In the genomic region with DNA sequence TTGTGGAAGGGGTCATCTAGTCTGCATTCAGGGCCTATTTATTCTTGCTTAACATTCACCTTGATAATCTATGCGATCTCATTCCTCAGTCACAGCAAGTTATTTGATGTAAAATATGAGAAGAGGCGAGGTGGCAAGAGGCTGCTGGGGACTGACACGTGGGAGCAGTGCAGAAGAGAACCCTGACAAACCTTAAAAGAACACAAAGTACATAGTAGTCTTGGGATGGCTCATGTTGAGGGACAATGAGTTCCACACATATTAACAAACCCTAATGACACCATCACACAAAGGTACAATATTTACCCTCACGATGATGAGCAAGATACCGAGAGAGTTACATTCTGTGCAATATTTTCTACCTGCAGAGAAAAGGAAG, we compare ENCODE assay signal across 9 cellular contexts. TPM values are rescaled to one million over a fixed set of nuclear protein-coding genes. Genes with fewer than 3 reads are reported as not detected.
DNase-seq lines count a peak whose midpoint lies in the region; ATAC-seq and TF ChIP-seq lines count a peak whose summit lies in the region.
"Had no signal": no experiment of that assay in that cellular context is flagged by ENCODE, and none has a peak within 500 bp of the region (broad histone marks: within the 10 kb centered on the region; RNA-seq: fewer than 3 reads in every experiment).

No MANE protein-coding gene starts in this region.

- peak overlapping the region; percentile 75 for H3K4me3 Mint-ChIP-seq in activated CD8-positive, alpha-beta memory T cell treated with anti-CD3 and anti-CD28 coated beads, Interleukin-2, amount 10 ng/mL, durations not matched to agents 7 days and 5 days
- no peak overlapping the region for H3K4me3 Mint-ChIP-seq in activated CD4-positive, alpha-beta memory T cell treated with anti-CD3 and anti-CD28 coated beads for 36 hours
- peak overlapping the region; percentile 86 to 89 for H3K4me3 Mint-ChIP-seq in stimulated activated naive CD8-positive, alpha-beta T cell treated with anti-CD3 and anti-CD28 coated beads, Interleukin-15, amount 100 ng/mL, for 72 hours

- H3K27ac Mint-ChIP-seq in activated CD8-positive, alpha-beta memory T cell treated with anti-CD3 and anti-CD28 coated beads, Interleukin-2, amount 10 ng/mL, durations not matched to agents 7 days and 5 days: peak overlapping the region; percentile 94
- H3K27ac Mint-ChIP-seq in activated CD4-positive, alpha-beta memory T cell treated with anti-CD3 and anti-CD28 coated beads for 36 hours: peak overlapping the region; percentile 98
- peak overlapping the region; percentile 91 to 96 for H3K27ac Mint-ChIP-seq in stimulated activated naive CD8-positive, alpha-beta T cell treated with anti-CD3 and anti-CD28 coated beads, Interleukin-15, amount 100 ng/mL, for 72 hours
- H3K27ac Mint-ChIP-seq: progenitor cell of endocrine pancreas had no signal

- ATAC-seq in activated CD8-positive, alpha-beta memory T cell treated with anti-CD3 and anti-CD28 coated beads, Interleukin-2, amount 10 ng/mL, durations not matched to agents 7 days and 5 days: no peak
- no peak for ATAC-seq in foreskin keratinocyte
- ATAC-seq in stimulated activated naive CD8-positive, alpha-beta T cell treated with anti-CD3 and anti-CD28 coated beads, Interleukin-15, amount 100 ng/mL, for 72 hours: peak; percentile 15
- ATAC-seq in HG02798 (IDR thresholded peaks at IDR 0.05; ENCODE audit: poor library complexity, unreplicated experiment): no peak

- no peak for DNase-seq in activated CD8-positive, alpha-beta memory T cell treated with anti-CD3 and anti-CD28 coated beads, Interleukin-2, amount 10 ng/mL, durations not matched to agents 7 days and 5 days
- no peak for DNase-seq in activated CD8-positive, alpha-beta memory T cell treated with anti-CD3 and anti-CD28 coated beads for 24 hours
- DNase-seq in activated CD4-positive, alpha-beta memory T cell treated with anti-CD3 and anti-CD28 coated beads for 36 hours: peak; percentile 16
- no peak for DNase-seq in foreskin keratinocyte
- DNase-seq in stimulated activated naive CD8-positive, alpha-beta T cell treated with anti-CD3 and anti-CD28 coated beads, Interleukin-15, amount 100 ng/mL, for 72 hours: no peak
- DNase-seq in foreskin melanocyte: no peak
- no peak for DNase-seq in foreskin fibroblast

- peaks cover 15% of the 10 kb centered on the region for H3K36me3 Mint-ChIP-seq in activated CD8-positive, alpha-beta memory T cell treated with anti-CD3 and anti-CD28 coated beads, Interleukin-2, amount 10 ng/mL, durations not matched to agents 7 days and 5 days
- H3K36me3 Mint-ChIP-seq in activated CD4-positive, alpha-beta memory T cell treated with anti-CD3 and anti-CD28 coated beads for 36 hours: no peaks in the 10 kb centered on the region

- peak overlapping the region; percentile 78 for H3K27ac ChIP-seq in foreskin keratinocyte

- H3K27me3 Mint-ChIP-seq in activated CD8-positive, alpha-beta memory T cell treated with anti-CD3 and anti-CD28 coated beads, Interleukin-2, amount 10 ng/mL, durations not matched to agents 7 days and 5 days: no peaks in the 10 kb centered on the region
- H3K27me3 Mint-ChIP-seq in activated CD4-positive, alpha-beta memory T cell treated with anti-CD3 and anti-CD28 coated beads for 36 hours: no peaks in the 10 kb centered on the region
- no peaks in the 10 kb centered on the region for H3K27me3 Mint-ChIP-seq in stimulated activated naive CD8-positive, alpha-beta T cell treated with anti-CD3 and anti-CD28 coated beads, Interleukin-15, amount 100 ng/mL, for 72 hours
- H3K27me3 Mint-ChIP-seq: progenitor cell of endocrine pancreas had no signal

- no peaks in the 10 kb centered on the region for H3K9me3 Mint-ChIP-seq in activated CD8-positive, alpha-beta memory T cell treated with anti-CD3 and anti-CD28 coated beads, Interleukin-2, amount 10 ng/mL, durations not matched to agents 7 days and 5 days (ENCODE audit: low read depth)
- no peaks in the 10 kb centered on the region for H3K9me3 Mint-ChIP-seq in activated CD4-positive, alpha-beta memory T cell treated with anti-CD3 and anti-CD28 coated beads for 36 hours
- no peaks in the 10 kb centered on the region for H3K9me3 Mint-ChIP-seq in stimulated activated naive CD8-positive, alpha-beta T cell treated with anti-CD3 and anti-CD28 coated beads, Interleukin-15, amount 100 ng/mL, for 72 hours

- TF ChIP-seq CTCF in foreskin keratinocyte (conservative IDR thresholded peaks at IDR 0.05): no peak
- no peak for TF ChIP-seq CTCF in foreskin fibroblast (IDR thresholded peaks at IDR 0.05; ENCODE audit: low read depth, low read length)

- peaks cover 46% of the 10 kb centered on the region for H3K4me1 ChIP-seq in foreskin keratinocyte

- CTCF ChIA-PET in activated CD8-positive, alpha-beta memory T cell treated with anti-CD3 and anti-CD28 coated beads, Interleukin-2, amount 10 ng/mL, durations not matched to agents 7 days and 5 days (lab: Charles Lee): interaction anchor here (0.8 to 3.2 kb wide), 10 partner anchors 11 to 157 kb away, joined by 3 to 15 read pairs (median 4); no protein-coding TSS in a partner anchor
- CTCF ChIA-PET in activated CD4-positive, alpha-beta memory T cell treated with anti-CD3 and anti-CD28 coated beads for 36 hours (lab: Charles Lee): interaction anchor here (0.9 to 1.5 kb wide), 3 partner anchors 25 to 60 kb away, joined by 3 to 6 read pairs (median 3); a partner anchor contains a TSS

- peaks cover 91% of the 10 kb centered on the region for H3K4me1 Mint-ChIP-seq in activated CD8-positive, alpha-beta memory T cell treated with anti-CD3 and anti-CD28 coated beads, Interleukin-2, amount 10 ng/mL, durations not matched to agents 7 days and 5 days
- peaks cover 68% of the 10 kb centered on the region for H3K4me1 Mint-ChIP-seq in activated CD4-positive, alpha-beta memory T cell treated with anti-CD3 and anti-CD28 coated beads for 36 hours (ENCODE audit: low read depth)
- peaks cover 87% of the 10 kb centered on the region for H3K4me1 Mint-ChIP-seq in stimulated activated naive CD8-positive, alpha-beta T cell treated with anti-CD3 and anti-CD28 coated beads, Interleukin-15, amount 100 ng/mL, for 72 hours

- POLR2A ChIA-PET in activated CD4-positive, alpha-beta memory T cell treated with anti-CD3 and anti-CD28 coated beads for 36 hours (lab: Charles Lee): interaction anchor here (1.1 to 1.5 kb wide), 3 partner anchors 20 to 57 kb away, joined by 3 to 7 read pairs (median 5); a partner anchor contains a TSS

- no peaks in the 10 kb centered on the region for H3K27me3 ChIP-seq in foreskin keratinocyte

- intact Hi-C loops in activated CD4-positive, alpha-beta memory T cell treated with anti-CD3 and anti-CD28 coated beads for 36 hours (cut with micrococcal nuclease): loop anchor here (1.0 to 5.0 kb wide), 6 partner anchors 24 to 830 kb away; a partner anchor contains a TSS

- no peak overlapping the region for H3K4me3 ChIP-seq in foreskin fibroblast (ENCODE audit: low read depth in 1 of 2, low read length in 2 of 2)

RNA-seq across cellular contexts. Expression of a gene that starts 57.5 kb away (rescaled TPM):
- total RNA-seq in activated CD8-positive, alpha-beta memory T cell treated with anti-CD3 and anti-CD28 coated beads, Interleukin-2, amount 10 ng/mL, durations not matched to agents 7 days and 5 days: 1 to 10 TPM; 1.8 to 4.3 TPM
- under 1 TPM; 0.51 to 0.76 TPM for total RNA-seq in activated CD4-positive, alpha-beta memory T cell treated with anti-CD3 and anti-CD28 coated beads for 36 hours
- 0.35 and 0.61 TPM in 2 replicates for total RNA-seq in foreskin keratinocyte
- polyA plus RNA-seq in foreskin keratinocyte: 0.09 and 0.19 TPM in 2 replicates
